ENCODE assay signal across 19 cellular contexts in the genomic region with DNA sequence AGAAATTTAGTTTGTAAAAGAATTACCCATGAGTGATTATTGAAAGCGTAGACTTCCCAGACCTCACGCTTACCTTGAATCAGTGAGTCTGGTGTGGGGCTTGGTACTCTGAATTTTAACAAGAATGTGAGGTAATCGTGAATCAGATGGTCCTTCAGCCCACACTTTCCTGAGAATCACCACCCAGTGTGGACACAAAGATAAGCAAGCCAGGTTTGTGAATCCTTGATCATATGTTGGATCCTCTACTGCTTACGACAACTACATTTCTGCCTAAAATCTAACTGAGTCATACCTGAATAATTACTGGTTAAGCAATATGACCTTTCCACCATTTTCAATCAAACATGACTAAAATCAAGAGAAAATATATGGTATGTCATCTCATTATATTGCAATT.
A peak's percentile ranks its signal among the peaks of the same experiment; 100 is the strongest.
DNase-seq lines count a peak whose midpoint lies in the region; ATAC-seq, FAIRE-seq and TF ChIP-seq lines count a peak whose summit lies in the region.
"Had no signal": no experiment of that assay in that cellular context is flagged by ENCODE, and none has a peak within 500 bp of the region (broad histone marks: within the 10 kb centered on the region; RNA-seq: fewer than 3 reads in every experiment).

No MANE protein-coding gene starts in this region.

- POLR2A ChIA-PET in IMR-90 (lab: Charles Lee; ENCODE audit: unreplicated experiment): no interaction called here

- H3K9me3 ChIP-seq in IMR-90 (ENCODE audit: control insufficient read depth, insufficient read depth, low read length) (no peaks in the 10 kb centered on the region), astrocyte (ENCODE audit: insufficient read depth, low read depth, low read length) (no peaks in the 10 kb centered on the region)
- H3K9me3 ChIP-seq: BE2C had no signal

- H3K27me3 ChIP-seq in IMR-90 (ENCODE audit: control insufficient read depth, insufficient read depth, low read length): no peaks in the 10 kb centered on the region
- no peaks in the 10 kb centered on the region for H3K27me3 ChIP-seq in astrocyte (ENCODE audit: insufficient read depth, low read length)
- H3K27me3 ChIP-seq: BE2C had no signal

- H3K36me3 Mint-ChIP-seq in astrocyte (ENCODE audit: low read depth, unreplicated experiment): no peaks in the 10 kb centered on the region
- no peaks in the 10 kb centered on the region for H3K36me3 Mint-ChIP-seq in stimulated activated effector memory CD8-positive, alpha-beta T cell treated with anti-CD3 and anti-CD28 coated beads, Interleukin-12 subunit alpha, Interleukin-12 subunit beta, amount 100 ng/mL, for 72 hours
- H3K36me3 Mint-ChIP-seq: CD4-positive, CD25-positive, alpha-beta regulatory T cell; CD8-positive, alpha-beta memory T cell had no signal

- TF ChIP-seq CTCF in IMR-90 (conservative IDR thresholded peaks at IDR 0.05; ENCODE audit: low read depth, low read length): no peak
- TF ChIP-seq CTCF in astrocyte (IDR thresholded peaks at IDR 0.05; ENCODE audit: insufficient read depth, low read depth, low read length): no peak

- H3K27ac Mint-ChIP-seq in astrocyte (ENCODE audit: unreplicated experiment): no peak overlapping the region
- H3K27ac Mint-ChIP-seq in stimulated activated effector memory CD8-positive, alpha-beta T cell treated with anti-CD3 and anti-CD28 coated beads, Interleukin-12 subunit alpha, Interleukin-12 subunit beta, amount 100 ng/mL, for 72 hours: no peak overlapping the region
- H3K27ac Mint-ChIP-seq: CD4-positive, CD25-positive, alpha-beta regulatory T cell; CD8-positive, alpha-beta memory T cell had no signal

- H2BK20ac ChIP-seq in IMR-90 (ENCODE audit: low read depth, low read length): no peak overlapping the region

- no peak overlapping the region for H4K5ac ChIP-seq in IMR-90 (ENCODE audit: low read depth, low read length)

- no peak overlapping the region for H3K56ac ChIP-seq in IMR-90 (ENCODE audit: extremely low read depth, insufficient read depth, low read length)

- H4K8ac ChIP-seq in IMR-90 (ENCODE audit: low read depth in 2 of 2, low read length in 2 of 2): no peak overlapping the region

- H2BK5ac ChIP-seq in IMR-90 (ENCODE audit: low read depth, low read length, poor library complexity, severe bottlenecking): no peak overlapping the region

- H2BK120ac ChIP-seq in IMR-90 (ENCODE audit: low read depth, low read length): no peak overlapping the region

- no peak overlapping the region for H3K4me3 Mint-ChIP-seq in astrocyte (ENCODE audit: unreplicated experiment)
- no peak overlapping the region for H3K4me3 Mint-ChIP-seq in stimulated activated effector memory CD8-positive, alpha-beta T cell treated with anti-CD3 and anti-CD28 coated beads, Interleukin-12 subunit alpha, Interleukin-12 subunit beta, amount 100 ng/mL, for 72 hours
- H3K4me3 Mint-ChIP-seq: CD4-positive, CD25-positive, alpha-beta regulatory T cell; CD8-positive, alpha-beta memory T cell had no signal

- in situ Hi-C loops in IMR-90 (cut with MboI; ENCODE audit: low sequenced_read_pairs): no loop called here

- TF ChIP-seq RAD21 in IMR-90 (IDR thresholded peaks at IDR 0.05; ENCODE audit: low read length): no peak

- FAIRE-seq in astrocyte (lab: Jason Lieb, UNC): no peak
- FAIRE-seq: H54, HepG2 had no signal

- WGBS in IMR-90 (ENCODE audit: extremely low coverage in 2 of 2, insufficient read length in 1 of 2), 2 experiments: no CpG with 5 or more reads among the region's 4 CpGs

- no peaks in the 10 kb centered on the region for H3K9me3 Mint-ChIP-seq in astrocyte (ENCODE audit: unreplicated experiment)
- H3K9me3 Mint-ChIP-seq in stimulated activated effector memory CD8-positive, alpha-beta T cell treated with anti-CD3 and anti-CD28 coated beads, Interleukin-12 subunit alpha, Interleukin-12 subunit beta, amount 100 ng/mL, for 72 hours: peaks cover 11% of the 10 kb centered on the region

- H2BK15ac ChIP-seq in IMR-90 (ENCODE audit: low read depth, low read length): no peak overlapping the region

- no peak overlapping the region for H2AFZ ChIP-seq in IMR-90 (replicated peaks; ENCODE audit: low read length, poor library complexity)
- H2AFZ ChIP-seq in astrocyte (ENCODE audit: low read depth, low read length): no peak overlapping the region

- H3K4me1 Mint-ChIP-seq in astrocyte (ENCODE audit: low read depth, unreplicated experiment): no peaks in the 10 kb centered on the region
- no peaks in the 10 kb centered on the region for H3K4me1 Mint-ChIP-seq in stimulated activated effector memory CD8-positive, alpha-beta T cell treated with anti-CD3 and anti-CD28 coated beads, Interleukin-12 subunit alpha, Interleukin-12 subunit beta, amount 100 ng/mL, for 72 hours
- H3K4me1 Mint-ChIP-seq: CD4-positive, CD25-positive, alpha-beta regulatory T cell; CD8-positive, alpha-beta memory T cell had no signal

- no peaks in the 10 kb centered on the region for H3K9me1 ChIP-seq in IMR-90 (ENCODE audit: insufficient read depth, low read length)

- H3K4me3 ChIP-seq in IMR-90 (ENCODE audit: insufficient read depth, low read depth, low read length): no peak overlapping the region
- no peak overlapping the region for H3K4me3 ChIP-seq in astrocyte (ENCODE audit: insufficient read depth, low read depth, low read length)

- no TSS peak for BruUV-seq in IMR-90 (replicated peaks; lab: Mats Ljungman, UMichigan)

- H2AK5ac ChIP-seq in IMR-90 (ENCODE audit: low read depth, low read length): no peak overlapping the region

- H3K79me1 ChIP-seq in IMR-90 (ENCODE audit: low read depth in 1 of 2, low read length in 2 of 2): no peaks in the 10 kb centered on the region

- no peak overlapping the region for H3K27ac ChIP-seq in IMR-90 (ENCODE audit: insufficient read depth, low read length)
- H3K27ac ChIP-seq in astrocyte (ENCODE audit: low read depth, low read length): no peak overlapping the region

- H2AK9ac ChIP-seq in IMR-90 (replicated peaks; ENCODE audit: low read depth, low read length, poor library complexity): no peak overlapping the region

- no peak overlapping the region for H3K4ac ChIP-seq in IMR-90 (ENCODE audit: low read depth, low read length)

- H3K27me3 Mint-ChIP-seq in astrocyte (ENCODE audit: low read depth, unreplicated experiment): no peaks in the 10 kb centered on the region
- H3K27me3 Mint-ChIP-seq: CD4-positive, CD25-positive, alpha-beta regulatory T cell had no signal

- CTCF ChIA-PET in IMR-90 (lab: Yijun Ruan, JAX): no interaction called here

- no peak for ATAC-seq in IMR-90 (ENCODE audit: low read depth)
- ATAC-seq in stimulated activated effector memory CD8-positive, alpha-beta T cell treated with anti-CD3 and anti-CD28 coated beads, Interleukin-12 subunit alpha, Interleukin-12 subunit beta, amount 100 ng/mL, for 72 hours: peak; percentile 49
- ATAC-seq: HepG2 had no signal

- H3K14ac ChIP-seq in IMR-90 (replicated peaks; ENCODE audit: low read depth, low read length): no peak overlapping the region

- DNase-seq in ELR (ENCODE audit: low read depth) (peak; percentile 39), IMR-90 (peak; percentile 11), astrocyte (ENCODE audit: low read depth) (peak; percentile 13), NCI-H128 (lab: John Stamatoyannopoulos, UW; ENCODE audit: unreplicated experiment) (no peak), AG08396 (ENCODE audit: low spot score) (no peak)
- no peak for DNase-seq in stimulated activated effector memory CD8-positive, alpha-beta T cell treated with anti-CD3 and anti-CD28 coated beads, Interleukin-12 subunit alpha, Interleukin-12 subunit beta, amount 100 ng/mL, for 72 hours (ENCODE audit: low spot score in 2 of 2)
- no peak for DNase-seq in activated naive CD4-positive, alpha-beta T cell treated with Interleukin-2 at 50 U/mL for 16 hours
- DNase-seq: BE2C; C1 segment of cervical spinal cord; CD4-positive, CD25-positive, alpha-beta regulatory T cell; CD8-positive, alpha-beta memory T cell; COR-L47; DMS 273 treated with DMSO at 0.1 percent for 48 hours; DMS53; GF-D8; HCEC 1CT; KG1 had no signal

- H3K9ac ChIP-seq in IMR-90 (ENCODE audit: low read depth, low read length) (no peak overlapping the region), astrocyte (ENCODE audit: low read length) (no peak overlapping the region)

- intact Hi-C loops in IMR-90 (cut with micrococcal nuclease): no loop called here

- H3K18ac ChIP-seq in IMR-90 (ENCODE audit: low read depth, low read length): no peak overlapping the region

- H3K4me2 ChIP-seq in IMR-90 (ENCODE audit: low read depth, low read length): no peak overlapping the region
- no peak overlapping the region for H3K4me2 ChIP-seq in astrocyte (ENCODE audit: low read length)

- H4K20me1 ChIP-seq in IMR-90 (ENCODE audit: insufficient read depth, low read length) (no peaks in the 10 kb centered on the region), astrocyte (ENCODE audit: insufficient read depth, low read length) (no peaks in the 10 kb centered on the region)

- H3K36me3 ChIP-seq in IMR-90 (ENCODE audit: control insufficient read depth, insufficient read depth, low read length): no peaks in the 10 kb centered on the region
- H3K36me3 ChIP-seq in astrocyte (ENCODE audit: insufficient read depth, low read length): no peaks in the 10 kb centered on the region
- H3K36me3 ChIP-seq: BE2C had no signal

- no peak for TF ChIP-seq POLR2A in IMR-90 (IDR thresholded peaks at IDR 0.05; ENCODE audit: low read depth, low read length)

- no peak overlapping the region for H4K91ac ChIP-seq in IMR-90 (ENCODE audit: insufficient read depth, low read depth, low read length)

- dilution Hi-C loops in IMR-90 (cut with HindIII; ENCODE audit: low sequenced_read_pairs, unreplicated experiment): no loop called here

- H3K79me2 ChIP-seq in astrocyte (ENCODE audit: insufficient read depth, low read length): no peaks in the 10 kb centered on the region

- no peak overlapping the region for H3K23ac ChIP-seq in IMR-90 (ENCODE audit: low read depth, low read length)

- no peaks in the 10 kb centered on the region for H3K4me1 ChIP-seq in IMR-90 (ENCODE audit: control insufficient read depth, insufficient read depth, low read length)
- no peaks in the 10 kb centered on the region for H3K4me1 ChIP-seq in astrocyte (ENCODE audit: insufficient read depth, low read length)
- H3K4me1 ChIP-seq: BE2C had no signal

TF ChIP-seq in IMR-90, 13 proteins besides CTCF, POLR2A, EP300 and RAD21:
- TF ChIP-seq, protein P1, sequence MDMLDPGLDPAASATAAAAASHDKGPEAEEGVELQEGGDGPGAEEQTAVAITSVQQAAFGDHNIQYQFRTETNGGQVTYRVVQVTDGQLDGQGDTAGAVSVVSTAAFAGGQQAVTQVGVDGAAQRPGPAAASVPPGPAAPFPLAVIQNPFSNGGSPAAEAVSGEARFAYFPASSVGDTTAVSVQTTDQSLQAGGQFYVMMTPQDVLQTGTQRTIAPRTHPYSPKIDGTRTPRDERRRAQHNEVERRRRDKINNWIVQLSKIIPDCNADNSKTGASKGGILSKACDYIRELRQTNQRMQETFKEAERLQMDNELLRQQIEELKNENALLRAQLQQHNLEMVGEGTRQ (IDR thresholded peaks at IDR 0.05; ENCODE audit: low read depth, low read length): no peak

Comparison
In these comparisons a context has a peak if more than half of its experiments do, and no peak if none do; other contexts are left out.
1. DNase-seq: peak in ELR (single experiment), IMR-90 (single experiment) and astrocyte (single experiment); none in stimulated activated effector memory CD8-positive, alpha-beta T cell treated with anti-CD3 and anti-CD28 coated beads, Interleukin-12 subunit alpha, Interleukin-12 subunit beta, amount 100 ng/mL, for 72 hours (0 of 2), activated naive CD4-positive, alpha-beta T cell treated with Interleukin-2 at 50 U/mL for 16 hours (single experiment), NCI-H128 (single experiment) and AG08396 (single experiment).